ENCODE assay signal across 8 cellular contexts in genomic region chr6:138692058-138692977, GRCh38.
DNase-seq lines count a peak whose midpoint lies in the region; ATAC-seq, FAIRE-seq and TF ChIP-seq lines count a peak whose summit lies in the region.

No MANE protein-coding gene starts in this region.

- BruUV-seq in OCI-LY7 (replicated peaks; lab: Mats Ljungman, UMichigan), result no TSS peak

- peak overlapping the region; percentile 79 to 88 (median 86) for H3K4me3 Mint-ChIP-seq in nephron

- H3K27me3 ChIP-seq in tibial artery, result no peaks in the 10 kb centered on the region

- H3K27ac ChIP-seq in C4-2B (peak overlapping the region; percentile 87), OCI-LY7 (ENCODE audit: low read depth, low read length, poor library complexity, severe bottlenecking) (no peak overlapping the region), tibial artery (peak overlapping the region; percentile 35 to 65)

- no peaks in the 10 kb centered on the region for H3K36me3 Mint-ChIP-seq in nephron (ENCODE audit: low read depth)

- CTCF ChIA-PET in OCI-LY7 (lab: Charles Lee; ENCODE audit: unreplicated experiment), result no interaction called here

- H3K4me3 ChIP-seq in OCI-LY7 (ENCODE audit: low read depth, low read length, poor library complexity, severe bottlenecking) (peak overlapping the region; percentile 73), fibroblast of villous mesenchyme (ENCODE audit: low read depth, low read length) (peak overlapping the region; percentile 73), tibial artery (peak overlapping the region; percentile 63 to 81)

- H3K4me1 ChIP-seq in OCI-LY7 (ENCODE audit: insufficient read depth, low read length, poor library complexity, severe bottlenecking) (no peaks in the 10 kb centered on the region), tibial artery (peaks cover 0 to 15% (median 5%) of the 10 kb centered on the region in 4 donors)

- H3K4me1 Mint-ChIP-seq in nephron, result peaks cover 6% of the 10 kb centered on the region

- FAIRE-seq in GM19239 (lab: Jason Lieb, UNC), result no peak

- no peaks in the 10 kb centered on the region for H3K9me3 ChIP-seq in OCI-LY7 (ENCODE audit: low read length)
- no peaks in the 10 kb centered on the region for H3K9me3 ChIP-seq in tibial artery

- H3K27me3 Mint-ChIP-seq in nephron (ENCODE audit: low read depth), result peaks cover 25% of the 10 kb centered on the region

- H3K79me2 ChIP-seq in OCI-LY7 (ENCODE audit: insufficient read depth, low read depth, low read length), result no peaks in the 10 kb centered on the region

- peak; percentile 71 for ATAC-seq in HG03342 (IDR thresholded peaks at IDR 0.05; ENCODE audit: unreplicated experiment)

- H3K4me2 ChIP-seq in OCI-LY7 (ENCODE audit: low read length), result peak overlapping the region; percentile 83

- no peaks in the 10 kb centered on the region for H3K9me2 ChIP-seq in OCI-LY7 (ENCODE audit: insufficient read depth, low read length)

- no peaks in the 10 kb centered on the region for H3K9me3 Mint-ChIP-seq in nephron

- no peaks in the 10 kb centered on the region for H4K20me1 ChIP-seq in OCI-LY7 (ENCODE audit: insufficient read depth, low read length)

- TF ChIP-seq CTCF in C4-2B (conservative IDR thresholded peaks at IDR 0.05) (peak; percentile 94), OCI-LY7 (conservative IDR thresholded peaks at IDR 0.05; ENCODE audit: low read length) (peak; percentile 80), fibroblast of villous mesenchyme (IDR thresholded peaks at IDR 0.05; ENCODE audit: insufficient read depth, low read depth, low read length) (peak; percentile 75), nephron (IDR thresholded peaks at IDR 0.05; ENCODE audit: unreplicated experiment in 3 of 3) (peak; percentile 90 to 93 (median 92)), tibial artery (IDR thresholded peaks at IDR 0.05) (peak; percentile 72 to 89)

- intact Hi-C loops in OCI-LY7 (cut with micrococcal nuclease; ENCODE audit: unreplicated experiment) (loop anchor here (1.0 kb wide), 1 partner anchor 74 kb away; no protein-coding TSS in a partner anchor), tibial artery (cut with DNase I; ENCODE audit: low total_unique reads) (loop anchor here (5.0 kb wide), 1 partner anchor 75 kb away; no protein-coding TSS in a partner anchor)

- DNase-seq in GM19239 (ENCODE audit: insufficient read length, low spot score), result peak; percentile 91
- peak; percentile 53 for DNase-seq in OCI-LY7 (ENCODE audit: low spot score)
- DNase-seq in activated effector memory CD4-positive, alpha-beta T cell treated with anti-CD3 and anti-CD28 coated beads, Interleukin-2, amount 50 U/mL, for 16 hours, result peak; percentile 81
- DNase-seq in fibroblast of villous mesenchyme (ENCODE audit: low read depth), result peak; percentile 54
- DNase-seq in tibial artery, result peak; percentile 57 to 82

- H2AFZ ChIP-seq in OCI-LY7 (ENCODE audit: low read length), result peak overlapping the region; percentile 76

- peak overlapping the region; percentile 32 to 56 (median 44) for H3K27ac Mint-ChIP-seq in nephron

- no peaks in the 10 kb centered on the region for H3K36me3 ChIP-seq in OCI-LY7 (ENCODE audit: insufficient read depth, low read length)
- no peaks in the 10 kb centered on the region for H3K36me3 ChIP-seq in tibial artery

- POLR2A ChIA-PET in OCI-LY7 (lab: Charles Lee), result interaction anchor here (0.5 kb wide), 1 partner anchor 334 kb away, joined by 4 read pairs; no protein-coding TSS in a partner anchor
